1 cellular context compared by ENCODE assay signal in the genomic region with DNA sequence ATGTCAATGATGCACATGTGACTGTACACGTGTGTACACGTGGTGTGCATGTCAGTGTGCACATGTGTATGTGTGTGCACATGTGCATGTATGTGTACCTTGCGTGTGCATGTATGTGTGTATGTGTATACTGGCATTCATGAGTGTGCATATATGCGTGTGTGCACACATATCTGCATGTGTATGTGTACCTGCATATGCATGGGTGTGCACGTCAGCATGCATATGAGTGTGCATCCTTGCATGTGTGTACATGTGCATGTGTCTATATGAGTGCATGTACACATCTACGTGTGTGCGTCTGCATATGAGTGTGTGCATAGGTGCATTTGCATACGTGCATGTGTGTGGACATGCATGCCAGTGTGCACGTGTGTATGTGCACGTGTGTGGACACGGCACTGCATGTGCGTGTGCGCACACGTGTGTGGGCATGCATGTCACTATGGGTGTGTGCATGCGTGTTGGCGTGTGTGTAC.
TF ChIP-seq lines count a peak whose summit lies in the region.

No MANE protein-coding gene starts in this region.

TF ChIP-seq in K562, 482 proteins besides CTCF, POLR2A, EP300 and RAD21 (continued from another document and continues in another):
- TF ChIP-seq CREB1 (IDR thresholded peaks at IDR 0.05) (no peak), CREB1 (CRISPR knock-in tag; IDR thresholded peaks at IDR 0.05) (no peak), POLR2H (tag; IDR thresholded peaks at IDR 0.05; ENCODE audit: low read depth) (no peak), PML (IDR thresholded peaks at IDR 0.05; ENCODE audit: low read length) (no peak), AFF1 (IDR thresholded peaks at IDR 0.05; ENCODE audit: low read depth in 1 of 2, partially characterized antibody in 2 of 2) (peak in 1 of 2 experiments; percentile 54), MED1 (CRISPR knock-in tag; IDR thresholded peaks at IDR 0.05; ENCODE audit: borderline replicate concordance) (no peak), ETV5 (CRISPR knock-in tag; IDR thresholded peaks at IDR 0.05; ENCODE audit: low read depth) (no peak), ARNT (IDR thresholded peaks at IDR 0.05) (no peak), KLF1 (tag; IDR thresholded peaks at IDR 0.05) (no peak), TRIM28 (IDR thresholded peaks at IDR 0.05) (no peak), MTF1 (CRISPR knock-in tag; IDR thresholded peaks at IDR 0.05; ENCODE audit: borderline replicate concordance) (no peak), VEZF1 (CRISPR knock-in tag; IDR thresholded peaks at IDR 0.05) (no peak), LCOR (CRISPR knock-in tag; IDR thresholded peaks at IDR 0.05) (no peak), SMAD2 (IDR thresholded peaks at IDR 0.05; ENCODE audit: low read depth, low read length) (no peak), HMG20B (CRISPR knock-in tag; IDR thresholded peaks at IDR 0.05) (no peak), GATAD2A (IDR thresholded peaks at IDR 0.05) (no peak), CBX2 (IDR thresholded peaks at IDR 0.05; ENCODE audit: insufficient read depth, low read length, poor library complexity, severe bottlenecking) (no peak), SPI1 (IDR thresholded peaks at IDR 0.05; ENCODE audit: borderline replicate concordance, low read depth, low read length) (no peak), GATA2 (CRISPR knock-in tag; IDR thresholded peaks at IDR 0.05) (no peak), ESRRB (CRISPR knock-in tag; IDR thresholded peaks at IDR 0.05; ENCODE audit: borderline replicate concordance) (no peak), TARDBP (IDR thresholded peaks at IDR 0.05) (no peak), NEUROD1 (IDR thresholded peaks at IDR 0.05; ENCODE audit: borderline replicate concordance, low read depth, low read length, partially characterized antibody) (no peak), MYBL2 (IDR thresholded peaks at IDR 0.05; ENCODE audit: low read depth) (no peak), MYBL2 (CRISPR knock-in tag; IDR thresholded peaks at IDR 0.05; ENCODE audit: borderline replicate concordance) (no peak; the same call in 1 of the 2 replicates), ARID3A (IDR thresholded peaks at IDR 0.05; ENCODE audit: borderline replicate concordance, low read depth, low read length) (no peak), CREBBP (IDR thresholded peaks at IDR 0.05; ENCODE audit: low read depth, low read length) (no peak), NFRKB (IDR thresholded peaks at IDR 0.05; ENCODE audit: low read depth) (peak; percentile 68; the same call in 1 of the 2 replicates), ZNF347 (CRISPR knock-in tag; IDR thresholded peaks at IDR 0.05; ENCODE audit: low read depth) (no peak), MTA2 (IDR thresholded peaks at IDR 0.05; ENCODE audit: low read depth) (no peak), ETS1 (conservative IDR thresholded peaks at IDR 0.05; ENCODE audit: control insufficient read depth, low read depth, low read length) (no peak), POLR3G (IDR thresholded peaks at IDR 0.05; ENCODE audit: extremely low read depth, insufficient read length, insufficient replicate concordance) (no peak), BCOR (IDR thresholded peaks at IDR 0.05) (0 out of 2 replicates have a peak, but pooled peaks have one; percentile 6), PTBP1 (IDR thresholded peaks at IDR 0.05; ENCODE audit: low read depth, low read length) (no peak), ETV6 (IDR thresholded peaks at IDR 0.05; ENCODE audit: borderline replicate concordance in 1 of 2, low read depth in 2 of 2, low read length in 1 of 2) (no peak), ETV6 (CRISPR knock-in tag; IDR thresholded peaks at IDR 0.05; ENCODE audit: borderline replicate concordance) (no peak), ZFP1 (CRISPR knock-in tag; IDR thresholded peaks at IDR 0.05) (no peak), ZNF668 (CRISPR knock-in tag; IDR thresholded peaks at IDR 0.05) (no peak), KDM5B (IDR thresholded peaks at IDR 0.05; ENCODE audit: insufficient replicate concordance, low read depth, low read length) (no peak), ZBTB7A (IDR thresholded peaks at IDR 0.05; ENCODE audit: borderline replicate concordance, control insufficient read depth, low read depth, low read length) (no peak), JUND (IDR thresholded peaks at IDR 0.05; ENCODE audit: borderline replicate concordance, low read depth, low read length) (no peak), JUND (tag; IDR thresholded peaks at IDR 0.05; ENCODE audit: borderline replicate concordance, low read depth, low read length) (no peak; the same call in 2 of the 3 replicates)
- TF ChIP-seq, protein P1, sequence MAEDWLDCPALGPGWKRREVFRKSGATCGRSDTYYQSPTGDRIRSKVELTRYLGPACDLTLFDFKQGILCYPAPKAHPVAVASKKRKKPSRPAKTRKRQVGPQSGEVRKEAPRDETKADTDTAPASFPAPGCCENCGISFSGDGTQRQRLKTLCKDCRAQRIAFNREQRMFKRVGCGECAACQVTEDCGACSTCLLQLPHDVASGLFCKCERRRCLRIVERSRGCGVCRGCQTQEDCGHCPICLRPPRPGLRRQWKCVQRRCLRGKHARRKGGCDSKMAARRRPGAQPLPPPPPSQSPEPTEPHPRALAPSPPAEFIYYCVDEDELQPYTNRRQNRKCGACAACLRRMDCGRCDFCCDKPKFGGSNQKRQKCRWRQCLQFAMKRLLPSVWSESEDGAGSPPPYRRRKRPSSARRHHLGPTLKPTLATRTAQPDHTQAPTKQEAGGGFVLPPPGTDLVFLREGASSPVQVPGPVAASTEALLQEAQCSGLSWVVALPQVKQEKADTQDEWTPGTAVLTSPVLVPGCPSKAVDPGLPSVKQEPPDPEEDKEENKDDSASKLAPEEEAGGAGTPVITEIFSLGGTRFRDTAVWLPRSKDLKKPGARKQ (CRISPR knock-in tag; IDR thresholded peaks at IDR 0.05), result 0 out of 2 replicates have a peak, but pooled peaks have one; percentile 32
- TF ChIP-seq, protein P2, sequence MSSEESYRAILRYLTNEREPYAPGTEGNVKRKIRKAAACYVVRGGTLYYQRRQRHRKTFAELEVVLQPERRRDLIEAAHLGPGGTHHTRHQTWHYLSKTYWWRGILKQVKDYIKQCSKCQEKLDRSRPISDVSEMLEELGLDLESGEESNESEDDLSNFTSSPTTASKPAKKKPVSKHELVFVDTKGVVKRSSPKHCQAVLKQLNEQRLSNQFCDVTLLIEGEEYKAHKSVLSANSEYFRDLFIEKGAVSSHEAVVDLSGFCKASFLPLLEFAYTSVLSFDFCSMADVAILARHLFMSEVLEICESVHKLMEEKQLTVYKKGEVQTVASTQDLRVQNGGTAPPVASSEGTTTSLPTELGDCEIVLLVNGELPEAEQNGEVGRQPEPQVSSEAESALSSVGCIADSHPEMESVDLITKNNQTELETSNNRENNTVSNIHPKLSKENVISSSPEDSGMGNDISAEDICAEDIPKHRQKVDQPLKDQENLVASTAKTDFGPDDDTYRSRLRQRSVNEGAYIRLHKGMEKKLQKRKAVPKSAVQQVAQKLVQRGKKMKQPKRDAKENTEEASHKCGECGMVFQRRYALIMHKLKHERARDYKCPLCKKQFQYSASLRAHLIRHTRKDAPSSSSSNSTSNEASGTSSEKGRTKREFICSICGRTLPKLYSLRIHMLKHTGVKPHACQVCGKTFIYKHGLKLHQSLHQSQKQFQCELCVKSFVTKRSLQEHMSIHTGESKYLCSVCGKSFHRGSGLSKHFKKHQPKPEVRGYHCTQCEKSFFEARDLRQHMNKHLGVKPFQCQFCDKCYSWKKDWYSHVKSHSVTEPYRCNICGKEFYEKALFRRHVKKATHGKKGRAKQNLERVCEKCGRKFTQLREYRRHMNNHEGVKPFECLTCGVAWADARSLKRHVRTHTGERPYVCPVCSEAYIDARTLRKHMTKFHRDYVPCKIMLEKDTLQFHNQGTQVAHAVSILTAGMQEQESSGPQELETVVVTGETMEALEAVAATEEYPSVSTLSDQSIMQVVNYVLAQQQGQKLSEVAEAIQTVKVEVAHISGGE (CRISPR knock-in tag; IDR thresholded peaks at IDR 0.05), result no peak
- TF ChIP-seq, protein P3, sequence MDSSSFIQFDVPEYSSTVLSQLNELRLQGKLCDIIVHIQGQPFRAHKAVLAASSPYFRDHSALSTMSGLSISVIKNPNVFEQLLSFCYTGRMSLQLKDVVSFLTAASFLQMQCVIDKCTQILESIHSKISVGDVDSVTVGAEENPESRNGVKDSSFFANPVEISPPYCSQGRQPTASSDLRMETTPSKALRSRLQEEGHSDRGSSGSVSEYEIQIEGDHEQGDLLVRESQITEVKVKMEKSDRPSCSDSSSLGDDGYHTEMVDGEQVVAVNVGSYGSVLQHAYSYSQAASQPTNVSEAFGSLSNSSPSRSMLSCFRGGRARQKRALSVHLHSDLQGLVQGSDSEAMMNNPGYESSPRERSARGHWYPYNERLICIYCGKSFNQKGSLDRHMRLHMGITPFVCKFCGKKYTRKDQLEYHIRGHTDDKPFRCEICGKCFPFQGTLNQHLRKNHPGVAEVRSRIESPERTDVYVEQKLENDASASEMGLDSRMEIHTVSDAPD (CRISPR knock-in tag; IDR thresholded peaks at IDR 0.05), result no peak
- TF ChIP-seq, protein P4, sequence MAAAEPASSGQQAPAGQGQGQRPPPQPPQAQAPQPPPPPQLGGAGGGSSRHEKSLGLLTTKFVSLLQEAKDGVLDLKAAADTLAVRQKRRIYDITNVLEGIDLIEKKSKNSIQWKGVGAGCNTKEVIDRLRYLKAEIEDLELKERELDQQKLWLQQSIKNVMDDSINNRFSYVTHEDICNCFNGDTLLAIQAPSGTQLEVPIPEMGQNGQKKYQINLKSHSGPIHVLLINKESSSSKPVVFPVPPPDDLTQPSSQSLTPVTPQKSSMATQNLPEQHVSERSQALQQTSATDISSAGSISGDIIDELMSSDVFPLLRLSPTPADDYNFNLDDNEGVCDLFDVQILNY (CRISPR knock-in tag; IDR thresholded peaks at IDR 0.05), result no peak
- TF ChIP-seq, protein P5, sequence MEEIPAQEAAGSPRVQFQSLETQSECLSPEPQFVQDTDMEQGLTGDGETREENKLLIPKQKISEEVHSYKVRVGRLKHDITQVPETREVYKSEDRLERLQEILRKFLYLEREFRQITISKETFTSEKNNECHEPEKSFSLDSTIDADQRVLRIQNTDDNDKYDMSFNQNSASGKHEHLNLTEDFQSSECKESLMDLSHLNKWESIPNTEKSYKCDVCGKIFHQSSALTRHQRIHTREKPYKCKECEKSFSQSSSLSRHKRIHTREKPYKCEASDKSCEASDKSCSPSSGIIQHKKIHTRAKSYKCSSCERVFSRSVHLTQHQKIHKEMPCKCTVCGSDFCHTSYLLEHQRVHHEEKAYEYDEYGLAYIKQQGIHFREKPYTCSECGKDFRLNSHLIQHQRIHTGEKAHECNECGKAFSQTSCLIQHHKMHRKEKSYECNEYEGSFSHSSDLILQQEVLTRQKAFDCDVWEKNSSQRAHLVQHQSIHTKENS (CRISPR knock-in tag; IDR thresholded peaks at IDR 0.05), result no peak
